10 cellular contexts compared by ENCODE assay signal in the genomic region with DNA sequence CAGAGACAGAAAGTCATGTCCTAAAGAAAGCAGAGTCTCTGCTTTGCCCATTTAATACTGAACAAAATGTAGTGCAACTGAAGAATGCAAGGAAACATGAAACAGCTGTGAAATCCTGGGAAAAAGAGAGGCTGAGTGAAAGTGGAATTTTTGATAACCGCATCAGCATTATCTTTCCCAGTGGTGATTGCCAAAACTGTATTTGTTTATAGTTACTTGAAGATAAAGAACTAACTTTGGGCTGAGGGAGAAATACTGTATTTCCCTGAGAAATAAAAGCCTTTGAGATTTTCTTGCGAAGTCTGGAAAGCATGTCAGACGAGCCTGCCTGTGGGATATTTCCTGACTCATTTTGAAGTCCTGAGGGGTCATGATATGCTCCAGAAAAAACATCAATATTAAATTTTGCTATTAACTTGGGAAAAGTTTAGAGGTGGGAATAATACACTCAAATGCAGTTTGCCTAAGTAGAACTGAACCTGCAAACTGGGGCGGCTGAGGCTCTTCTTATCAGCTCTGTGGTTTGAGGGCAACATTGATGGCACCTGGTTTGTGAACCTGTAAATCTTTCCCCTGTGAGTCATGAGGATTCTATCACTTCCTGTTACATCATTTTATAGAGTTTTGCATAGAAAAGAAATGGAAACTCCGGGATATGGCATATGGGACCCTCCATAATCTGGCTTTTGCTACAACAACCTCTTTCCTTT.
A peak's percentile ranks its signal among the peaks of the same experiment; 100 is the strongest.
DNase-seq lines count a peak whose midpoint lies in the region; ATAC-seq, FAIRE-seq and TF ChIP-seq lines count a peak whose summit lies in the region.
"Had no signal": no experiment of that assay in that cellular context is flagged by ENCODE, and none has a peak within 500 bp of the region (broad histone marks: within the 10 kb centered on the region; RNA-seq: fewer than 3 reads in every experiment).

No MANE protein-coding gene starts in this region.

- H3K36me3 Mint-ChIP-seq in astrocyte (ENCODE audit: low read depth, unreplicated experiment) = no peaks in the 10 kb centered on the region
- H3K36me3 Mint-ChIP-seq: stimulated activated effector memory CD8-positive, alpha-beta T cell treated with anti-CD3 and anti-CD28 coated beads, Interleukin-12 subunit alpha, Interleukin-12 subunit beta, amount 100 ng/mL, for 72 hours had no signal

- intact Hi-C loops in HCT116 (cut with micrococcal nuclease) (no loop called here), heart left ventricle (cut with DNase I) (no loop called here), spleen (cut with DNase I; ENCODE audit: low total_unique reads) (no loop called here)

- CTCF ChIA-PET in HCT116 (lab: Charles Lee) = no interaction called here

- H3K4me1 Mint-ChIP-seq in astrocyte (ENCODE audit: low read depth, unreplicated experiment) = peaks cover 23% of the 10 kb centered on the region
- H3K4me1 Mint-ChIP-seq: stimulated activated effector memory CD8-positive, alpha-beta T cell treated with anti-CD3 and anti-CD28 coated beads, Interleukin-12 subunit alpha, Interleukin-12 subunit beta, amount 100 ng/mL, for 72 hours had no signal

- H3K9me3 ChIP-seq in HCT116 (ENCODE audit: control insufficient read depth in 1 of 2, insufficient read depth in 1 of 2, low read depth in 1 of 2, low read length in 2 of 2) (no peaks in the 10 kb centered on the region), astrocyte (ENCODE audit: insufficient read depth, low read depth, low read length) (no peaks in the 10 kb centered on the region), heart left ventricle (no peaks in the 10 kb centered on the region), spleen (no peaks in the 10 kb centered on the region), MG63 (no peaks in the 10 kb centered on the region)

- no peaks in the 10 kb centered on the region for H3K9me3 Mint-ChIP-seq in astrocyte (ENCODE audit: unreplicated experiment)

- no peak overlapping the region for H3K4me2 ChIP-seq in HCT116 (ENCODE audit: low read length)
- peak overlapping the region; percentile 39 for H3K4me2 ChIP-seq in astrocyte (ENCODE audit: low read length)

- H3K4me3 ChIP-seq in HCT116 (replicated peaks in 1 of 2; ENCODE audit: low read depth in 1 of 2, low read length in 2 of 2) (no peak overlapping the region), astrocyte (ENCODE audit: insufficient read depth, low read depth, low read length) (no peak overlapping the region), heart left ventricle (no peak overlapping the region), spleen (no peak overlapping the region), MG63 (no peak overlapping the region)

- no peak overlapping the region for H3K4me3 Mint-ChIP-seq in astrocyte (ENCODE audit: unreplicated experiment)
- H3K4me3 Mint-ChIP-seq: stimulated activated effector memory CD8-positive, alpha-beta T cell treated with anti-CD3 and anti-CD28 coated beads, Interleukin-12 subunit alpha, Interleukin-12 subunit beta, amount 100 ng/mL, for 72 hours had no signal

- H3K4me1 ChIP-seq in HCT116 (ENCODE audit: control insufficient read depth in 1 of 2, insufficient read depth in 2 of 2, low read length in 2 of 2) (peaks cover 0 to 7% of the 10 kb centered on the region in 2 experiments; a peak in 2 of 4 replicates), astrocyte (ENCODE audit: insufficient read depth, low read length) (peaks cover 7% of the 10 kb centered on the region), heart left ventricle (peaks cover 0 to 14% (median 0%) of the 10 kb centered on the region in 12 donors), spleen (no peaks in the 10 kb centered on the region)

- DNase-seq in HCT116 (ENCODE audit: low read depth, low spot score) (peak; percentile 8), astrocyte (ENCODE audit: low read depth) (peak; percentile 73), heart left ventricle (no peak), spleen (no peak), MG63 (no peak), COLO668 (lab: John Stamatoyannopoulos, UW; ENCODE audit: unreplicated experiment) (no peak), NCI-H1436 (lab: John Stamatoyannopoulos, UW) (no peak)
- DNase-seq: activated CD8-positive, alpha-beta memory T cell treated with anti-CD3 and anti-CD28 coated beads for 24 hours; NCI-H1694 treated with DMSO at 0.1 percent for 48 hours had no signal

- no peaks in the 10 kb centered on the region for H3K9me2 ChIP-seq in HCT116 (ENCODE audit: insufficient read depth)

- WGBS in heart left ventricle, 4 donors = 45 to 55% (median 48%) methylated on average over 5 of the region's 5 CpGs
- WGBS in spleen, 5 donors = 62 to 73% (median 67%) methylated on average over 5 of the region's 5 CpGs

- no peak for TF ChIP-seq RAD21 in HCT116 (IDR thresholded peaks at IDR 0.05; ENCODE audit: low read depth)

- H3K27me3 ChIP-seq in HCT116 (ENCODE audit: insufficient read depth, low read length) (no peaks in the 10 kb centered on the region), astrocyte (ENCODE audit: insufficient read depth, low read length) (no peaks in the 10 kb centered on the region), heart left ventricle (no peaks in the 10 kb centered on the region), spleen (replicated peaks in 1 of 7) (no peaks in the 10 kb centered on the region), MG63 (no peaks in the 10 kb centered on the region)

- no peak for TF ChIP-seq CTCF in HCT116 (IDR thresholded peaks at IDR 0.05 in 2 of 3, conservative IDR thresholded peaks at IDR 0.05 in 1 of 3; ENCODE audit: borderline replicate concordance in 1 of 3, insufficient read depth in 1 of 3, low read depth in 2 of 3, low read length in 2 of 3)
- TF ChIP-seq CTCF in astrocyte (IDR thresholded peaks at IDR 0.05; ENCODE audit: insufficient read depth, low read depth, low read length) = no peak
- no peak for TF ChIP-seq CTCF in heart left ventricle (IDR thresholded peaks at IDR 0.05)
- TF ChIP-seq CTCF in spleen (IDR thresholded peaks at IDR 0.05 in 8 of 11, conservative IDR thresholded peaks at IDR 0.05 in 3 of 11) = no peak

- TF ChIP-seq POLR2A in HCT116 (IDR thresholded peaks at IDR 0.05; ENCODE audit: borderline replicate concordance, extremely low read depth, insufficient read depth, insufficient read length) (no peak), heart left ventricle (IDR thresholded peaks at IDR 0.05) (no peak), spleen (IDR thresholded peaks at IDR 0.05) (no peak)

- H3K27ac ChIP-seq in HCT116 (ENCODE audit: low read depth, low read length) (no peak overlapping the region), astrocyte (ENCODE audit: low read depth, low read length) (peak overlapping the region; percentile 10), heart left ventricle (peak overlapping the region in 10 of 12 donors; percentile 17 to 77 (median 44)), spleen (peak overlapping the region in 5 of 8 donors; percentile 0 to 44 (median 17))

- H3K27ac Mint-ChIP-seq in astrocyte (ENCODE audit: unreplicated experiment) = peak overlapping the region; percentile 71
- H3K27ac Mint-ChIP-seq: stimulated activated effector memory CD8-positive, alpha-beta T cell treated with anti-CD3 and anti-CD28 coated beads, Interleukin-12 subunit alpha, Interleukin-12 subunit beta, amount 100 ng/mL, for 72 hours had no signal

- H2AFZ ChIP-seq in HCT116 (ENCODE audit: low read depth, low read length, poor library complexity, severe bottlenecking) = no peak overlapping the region
- H2AFZ ChIP-seq in astrocyte (ENCODE audit: low read depth, low read length) = no peak overlapping the region

- no peaks in the 10 kb centered on the region for H3K27me3 Mint-ChIP-seq in astrocyte (ENCODE audit: low read depth, unreplicated experiment)

- H3K79me2 ChIP-seq in HCT116 (ENCODE audit: insufficient read depth, low read length) (no peaks in the 10 kb centered on the region), astrocyte (ENCODE audit: insufficient read depth, low read length) (no peaks in the 10 kb centered on the region)

- FAIRE-seq in astrocyte (lab: Jason Lieb, UNC) = no peak

- no peaks in the 10 kb centered on the region for H4K20me1 ChIP-seq in HCT116 (ENCODE audit: insufficient read depth)
- no peaks in the 10 kb centered on the region for H4K20me1 ChIP-seq in astrocyte (ENCODE audit: insufficient read depth, low read length)

- H3K9ac ChIP-seq in HCT116 (ENCODE audit: low read length) (no peak overlapping the region), astrocyte (ENCODE audit: low read length) (no peak overlapping the region)

- POLR2A ChIA-PET in HCT116 (lab: Charles Lee) = no interaction called here

- RAD21 ChIA-PET in HCT116 (lab: Charles Lee; ENCODE audit: low non-redundant PET in 1 of 2, low total read pairs in 2 of 2, uncharacterized antibody in 2 of 2, unreplicated experiment in 2 of 2) = no interaction called here

- ATAC-seq in HCT116 (no peak), heart left ventricle (peak; percentile 20 to 63 (median 53))
- ATAC-seq: stimulated activated effector memory CD8-positive, alpha-beta T cell treated with anti-CD3 and anti-CD28 coated beads, Interleukin-12 subunit alpha, Interleukin-12 subunit beta, amount 100 ng/mL, for 72 hours had no signal

- BruUV-seq in HCT116 (replicated peaks; lab: Mats Ljungman, UMichigan) = no TSS peak

- H3K36me3 ChIP-seq in HCT116 (ENCODE audit: control insufficient read depth in 1 of 2, insufficient read depth in 2 of 2, low read length in 2 of 2) = no peaks in the 10 kb centered on the region
- no peaks in the 10 kb centered on the region for H3K36me3 ChIP-seq in astrocyte (ENCODE audit: insufficient read depth, low read length)
- no peaks in the 10 kb centered on the region for H3K36me3 ChIP-seq in heart left ventricle
- no peaks in the 10 kb centered on the region for H3K36me3 ChIP-seq in spleen
- H3K36me3 ChIP-seq in MG63 = no peaks in the 10 kb centered on the region

TF ChIP-seq in HCT116, 20 proteins besides CTCF, POLR2A, EP300 and RAD21:
- TF ChIP-seq MAX (IDR thresholded peaks at IDR 0.05) = no peak
- peak; percentile 32 for TF ChIP-seq FOSL1 (IDR thresholded peaks at IDR 0.05; ENCODE audit: low read depth)

Comparison
In these comparisons a context has a peak if more than half of its experiments do, and no peak if none do; other contexts are left out.
1. DNase-seq: peak in HCT116 (single experiment) and astrocyte (single experiment); none in heart left ventricle (0 of 5), spleen (single experiment), MG63 (single experiment), COLO668 (single experiment) and NCI-H1436 (single experiment).